ENCODE assay signal across 8 cellular contexts in genomic region chr4:74934016-74934821, GRCh38. TPM values are rescaled to one million over a fixed set of nuclear protein-coding genes. Genes with fewer than 3 reads are reported as not detected.
DNase-seq lines count a peak whose midpoint lies in the region; ATAC-seq and TF ChIP-seq lines count a peak whose summit lies in the region.

No MANE protein-coding gene starts in this region.

- intact Hi-C loops in breast epithelium (cut with DNase I; ENCODE audit: low total_unique reads), result no loop called here

- H3K4me1 ChIP-seq in breast epithelium, result no peaks in the 10 kb centered on the region

- POLR2A ChIA-PET in GM10248 (lab: Yijun Ruan, JAX), result no interaction called here

- H3K9me3 ChIP-seq in breast epithelium, result no peaks in the 10 kb centered on the region

- H3K27me3 ChIP-seq in breast epithelium, result no peaks in the 10 kb centered on the region

- in situ Hi-C loops in KBM-7 (cut with MboI; ENCODE audit: low pct_unique_long_range_greater_than_20kb, low sequenced_read_pairs), result no loop called here

- H3K27ac ChIP-seq in breast epithelium, result peak overlapping the region; percentile 54 to 70
- peak overlapping the region in 10 of 21 experiments; percentile 2 to 68 (median 42) for H3K27ac ChIP-seq in skin epidermis

- TF ChIP-seq CTCF in GM10248 (IDR thresholded peaks at IDR 0.05; ENCODE audit: control extremely low read depth, extremely low read depth, low read depth, missing control alignments), result no peak
- TF ChIP-seq CTCF in breast epithelium (IDR thresholded peaks at IDR 0.05), result no peak

- CTCF ChIA-PET in GM10248 (lab: Yijun Ruan, JAX), result interaction anchor here (0.6 to 1.8 kb wide), 7 partner anchors 9 to 69 kb away, joined by 3 to 8 read pairs (median 4); no protein-coding TSS in a partner anchor

- H3K36me3 ChIP-seq in breast epithelium, result no peaks in the 10 kb centered on the region

- no peak for TF ChIP-seq POLR2A in breast epithelium (IDR thresholded peaks at IDR 0.05)

- H3K4me3 ChIP-seq in breast epithelium (peak overlapping the region; percentile 60 to 78 (median 64)), skin epidermis (peak overlapping the region; percentile 28 to 56 (median 40))

- DNase-seq in GM10248 (ENCODE audit: extremely low spot score) (peak; percentile 29), NCI-H2196 treated with DMSO at 0.1 percent for 48 hours (lab: John Stamatoyannopoulos, UW; ENCODE audit: unreplicated experiment) (peak; percentile 3), breast epithelium (ENCODE audit: low spot score in 2 of 2) (peak; percentile 20 to 58), iris pigment epithelial cell (ENCODE audit: low read depth) (peak; percentile 38), KBM-7 (no peak)
- no peak for DNase-seq in stimulated activated naive CD4-positive, alpha-beta T cell (lab: John Stamatoyannopoulos, UW)

- ATAC-seq in GM18861 (IDR thresholded peaks at IDR 0.05; ENCODE audit: unreplicated experiment), result no peak

RNA-seq across cellular contexts. Expression of gene PARM1, which starts 1.3 kb away (rescaled TPM):
- 10 to 100 TPM; 12.1 to 41.1 (median 18.0) TPM for total RNA-seq in breast epithelium

Comparison
In these comparisons a context has a peak if more than half of its experiments do, and no peak if none do; other contexts are left out.
1. DNase-seq: peak in GM10248 (single experiment), NCI-H2196 treated with DMSO at 0.1 percent for 48 hours (single experiment), breast epithelium (2 of 2) and iris pigment epithelial cell (single experiment); none in KBM-7 (single experiment) and stimulated activated naive CD4-positive, alpha-beta T cell (0 of 6).